In the genomic region with DNA sequence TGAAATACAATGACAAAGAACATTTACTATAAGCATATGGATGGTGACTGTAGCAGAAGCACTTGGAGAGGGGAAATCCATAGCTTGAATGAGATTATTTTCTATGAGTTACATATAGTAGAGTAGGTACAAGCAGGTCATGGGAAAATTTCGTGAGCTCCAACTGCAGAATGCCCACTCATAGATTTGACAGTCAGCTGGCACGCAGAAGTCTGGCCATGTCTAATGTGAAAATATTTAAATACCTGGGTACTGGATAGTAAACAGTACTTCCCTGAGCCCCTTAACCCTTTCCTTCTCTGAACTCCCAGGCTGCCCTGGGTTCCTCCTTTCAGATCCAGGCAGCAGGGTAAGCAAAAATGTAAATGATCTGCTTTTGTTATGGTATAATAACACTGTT, we compare ENCODE assay signal across 33 cellular contexts.
"Had no signal": no experiment of that assay in that cellular context is flagged by ENCODE, and none has a peak within 500 bp of the region (broad histone marks: within the 10 kb centered on the region; RNA-seq: fewer than 3 reads in every experiment).

No MANE protein-coding gene starts in this region.

- H3K9me3 ChIP-seq: adrenal gland, ascending aorta, breast epithelium had no signal

- H3K4me1 ChIP-seq: adrenal gland, ascending aorta, breast epithelium had no signal

- ATAC-seq: activated naive CD4-positive, alpha-beta T cell treated with anti-CD3 and anti-CD28 coated beads, Interleukin-2, amount 50 U/mL, for 72 hours; activated naive CD8-positive, alpha-beta T cell treated with anti-CD3 and anti-CD28 coated beads, Interleukin-2, amount 50 U/mL, for 24 hours; activated T-cell treated with anti-CD3 and anti-CD28 coated beads, Interleukin-2, amount 50 U/mL, for 4 hours; activated T-cell treated with anti-CD3 and anti-CD28 coated beads, Interleukin-2, amount 50 U/mL, for 72 hours; activated T-helper 17 cell treated with anti-CD3 and anti-CD28 coated beads, Interleukin-2, amount 50 U/mL, for 72 hours had no signal

- H3K36me3 ChIP-seq: adrenal gland, ascending aorta, brain microvascular endothelial cell, breast epithelium, cardiac muscle cell had no signal

- DNase-seq: activated effector memory CD4-positive, alpha-beta T cell treated with anti-CD3 and anti-CD28 coated beads, Interleukin-2, amount 50 U/mL, for 16 hours; activated effector memory CD4-positive, alpha-beta T cell treated with Interleukin-2 at 50 U/mL for 16 hours; activated gamma-delta T cell; activated gamma-delta T cell treated with Interleukin-2 at 50 U/mL for 16 hours; activated naive CD4-positive, alpha-beta T cell; activated naive CD4-positive, alpha-beta T cell treated with anti-CD3 and anti-CD28 coated beads for 36 hours; activated naive CD4-positive, alpha-beta T cell treated with anti-CD3 and anti-CD28 coated beads, Interleukin-2, amount 10 ng/mL, durations not matched to agents 7 days and 5 days; activated naive CD4-positive, alpha-beta T cell treated with anti-CD3 and anti-CD28 coated beads, Interleukin-2, amount 50 U/mL, for 16 hours; activated naive CD4-positive, alpha-beta T cell treated with Interleukin-2 at 50 U/mL for 16 hours; activated naive CD8-positive, alpha-beta T cell treated with anti-CD3 and anti-CD28 coated beads for 36 hours; activated naive CD8-positive, alpha-beta T cell treated with anti-CD3 and anti-CD28 coated beads, Interleukin-2, amount 10 ng/mL, durations not matched to agents 7 days and 5 days; activated naive CD8-positive, alpha-beta T cell treated with anti-CD3 and anti-CD28 coated beads, Interleukin-2, amount 50 U/mL, for 24 hours; activated T-cell treated with anti-CD3 and anti-CD28 coated beads for 4 hours; activated T-cell treated with anti-CD3 and anti-CD28 coated beads, Interleukin-2, amount 50 U/mL, for 1 hour; activated T-cell treated with anti-CD3 and anti-CD28 coated beads, Interleukin-2, amount 50 U/mL, for 24 hours; activated T-cell treated with anti-CD3 and anti-CD28 coated beads, Interleukin-2, amount 50 U/mL, for 4 hours; activated T-cell treated with anti-CD3 and anti-CD28 coated beads, Interleukin-2, amount 50 U/mL, for 72 hours; adrenal gland; amniotic stem cell; amygdala; anterior cingulate cortex; aorta; brain microvascular endothelial cell; caudate nucleus; central memory CD4-positive, alpha-beta T cell; cerebellar nuclear complex had no signal

- H3K4me3 ChIP-seq: adrenal gland, ascending aorta, breast epithelium, cardiac muscle cell had no signal

- FAIRE-seq: astrocyte, bronchial epithelial cell had no signal

- H3K27ac ChIP-seq: adrenal gland, ascending aorta, brain microvascular endothelial cell, breast epithelium, cardiac muscle cell had no signal

- H3K27me3 ChIP-seq: ascending aorta, brain microvascular endothelial cell, breast epithelium, cardiac muscle cell had no signal
